ENCODE assay signal across 5 cellular contexts in genomic region chr7:105710720-105711119, GRCh38.
A peak's percentile ranks its signal among the peaks of the same experiment; 100 is the strongest.
DNase-seq lines count a peak whose midpoint lies in the region; ATAC-seq, FAIRE-seq and TF ChIP-seq lines count a peak whose summit lies in the region.
"Not testable (repeated sequence)": the region's sequence is repeated elsewhere in the genome, so short reads cannot be mapped to it uniquely, and the experiment has no call there.

No MANE protein-coding gene starts in this region.

- H3K27ac Mint-ChIP-seq in endodermal cell; endothelial cell (ENCODE audit: unreplicated experiment): not testable (repeated sequence)
- H3K27ac Mint-ChIP-seq in osteocyte (ENCODE audit: unreplicated experiment), result peak overlapping the region; percentile 45

- TF ChIP-seq EP300 in K562 (IDR thresholded peaks at IDR 0.05; ENCODE audit: low read length), result not testable (repeated sequence)

- not testable (repeated sequence) for DNase-seq in K562 (ENCODE audit: extremely low read depth in 1 of 4, low spot score in 3 of 4); endodermal cell; endothelial cell (ENCODE audit: low spot score); osteocyte (ENCODE audit: extremely low spot score, unreplicated experiment)

- H3K36me3 Mint-ChIP-seq in endodermal cell (ENCODE audit: low read depth) (peaks cover 80% of the 10 kb centered on the region), endothelial cell (ENCODE audit: low read depth, unreplicated experiment) (peaks cover 42% of the 10 kb centered on the region), osteocyte (ENCODE audit: unreplicated experiment) (peaks cover 17% of the 10 kb centered on the region)

- not testable (repeated sequence) for H3K79me2 ChIP-seq in K562 (ENCODE audit: control insufficient read depth, insufficient read depth, low read length)

- CTCF ChIA-PET in K562 (lab: Yijun Ruan, JAX; ENCODE audit: low intra/inter-chr PET ratio), result not testable (repeated sequence)

- H3K4me1 Mint-ChIP-seq in endodermal cell; endothelial cell (ENCODE audit: unreplicated experiment): not testable (repeated sequence)
- peaks cover 22% of the 10 kb centered on the region for H3K4me1 Mint-ChIP-seq in osteocyte (ENCODE audit: unreplicated experiment)

- not testable (repeated sequence) for H3K36me3 ChIP-seq in BLaER1; K562 (ENCODE audit: control insufficient read depth, insufficient read depth, low read length)
- peaks cover 26% of the 10 kb centered on the region for H3K36me3 ChIP-seq in endodermal cell (ENCODE audit: control insufficient read depth, insufficient read depth, low read length)

- POLR2A ChIA-PET in K562 (lab: Yijun Ruan, JAX), result not testable (repeated sequence)

- not testable (repeated sequence) for TF ChIP-seq RAD21 in K562 (CRISPR knock-in tag; conservative IDR thresholded peaks at IDR 0.05 in 1 of 2, IDR thresholded peaks at IDR 0.05 in 1 of 2)

- not testable (repeated sequence) for H3K27ac ChIP-seq in BLaER1; K562 (ENCODE audit: extremely low read depth, low read depth, low read length); endodermal cell (ENCODE audit: low read depth, low read length)

- H3K9me3 Mint-ChIP-seq in endodermal cell, result peaks cover 55% of the 10 kb centered on the region
- H3K9me3 Mint-ChIP-seq in endothelial cell (ENCODE audit: unreplicated experiment), result peaks cover 27% of the 10 kb centered on the region
- not testable (repeated sequence) for H3K9me3 Mint-ChIP-seq in osteocyte (ENCODE audit: unreplicated experiment)

- not testable (repeated sequence) for H3K4me3 Mint-ChIP-seq in endodermal cell; osteocyte (ENCODE audit: unreplicated experiment)
- H3K4me3 Mint-ChIP-seq in endothelial cell (ENCODE audit: unreplicated experiment), result peak overlapping the region; percentile 24

- intact Hi-C loops in K562 (cut with micrococcal nuclease), result not testable (repeated sequence)

- 0% methylated on average over 4 of the region's 4 CpGs for WGBS in K562 (ENCODE audit: insufficient coverage, low coverage, missing lambda C conversion rate)
- WGBS in endodermal cell (ENCODE audit: insufficient coverage in 1 of 2, insufficient read length in 1 of 2), 2 experiments, result 91 to 94% methylated on average over 2 to 4 of the region's 4 CpGs

- not testable (repeated sequence) for H3K4me2 ChIP-seq in BLaER1; K562 (ENCODE audit: insufficient read depth, low read length)

- 0 out of 2 replicates have a peak overlapping the region, but pooled peaks have one; percentile 42 for H3K4me3 ChIP-seq in BLaER1
- not testable (repeated sequence) for H3K4me3 ChIP-seq in K562
- peak overlapping the region; percentile 68 for H3K4me3 ChIP-seq in endodermal cell (ENCODE audit: low read length)

- H3K4me1 ChIP-seq in BLaER1, result peaks cover 10% of the 10 kb centered on the region
- H3K4me1 ChIP-seq in K562 (replicated peaks in 1 of 2; ENCODE audit: control insufficient read depth in 2 of 2, insufficient read depth in 2 of 2, low read length in 2 of 2); endodermal cell (ENCODE audit: control insufficient read depth, insufficient read depth, low read length): not testable (repeated sequence)

- H3K27me3 Mint-ChIP-seq in endodermal cell (ENCODE audit: insufficient read depth); endothelial cell (ENCODE audit: unreplicated experiment); osteocyte (ENCODE audit: unreplicated experiment): not testable (repeated sequence)

- not testable (repeated sequence) for FAIRE-seq in K562 (lab: Jason Lieb, UNC)

- H3K27me3 ChIP-seq in BLaER1; K562 (ENCODE audit: control insufficient read depth in 2 of 2, insufficient read depth in 2 of 2, low read length in 2 of 2); endodermal cell (ENCODE audit: control insufficient read depth, insufficient read depth, low read length, poor library complexity, severe bottlenecking): not testable (repeated sequence)

- not testable (repeated sequence) for BruUV-seq in K562 (replicated peaks; lab: Mats Ljungman, UMichigan)

- H3K9ac ChIP-seq in BLaER1; K562 (ENCODE audit: insufficient read depth in 1 of 2, low read depth in 2 of 2, low read length in 2 of 2); endodermal cell (ENCODE audit: extremely low read depth, low read length, poor library complexity, severe bottlenecking): not testable (repeated sequence)

- H3K9me3 ChIP-seq in BLaER1 (peaks cover 53% of the 10 kb centered on the region), K562 (replicated peaks; ENCODE audit: control insufficient read depth, insufficient read depth, low read depth, low read length) (peaks cover 13% of the 10 kb centered on the region; the same call in 1 of the 2 replicates), endodermal cell (ENCODE audit: control insufficient read depth, low read length) (peaks cover 55% of the 10 kb centered on the region)

- not testable (repeated sequence) for ATAC-seq in K562

- not testable (repeated sequence) for TF ChIP-seq POLR2A in K562 (conservative IDR thresholded peaks at IDR 0.05)

- H3K9me1 ChIP-seq in K562 (ENCODE audit: control insufficient read depth, insufficient read depth, low read length), result not testable (repeated sequence)

- not testable (repeated sequence) for H4K20me1 ChIP-seq in BLaER1; K562 (replicated peaks; ENCODE audit: control insufficient read depth, insufficient read depth, low read length)

- in situ Hi-C loops in K562 (cut with MboI), result not testable (repeated sequence)

- TF ChIP-seq CTCF in K562 (IDR thresholded peaks at IDR 0.05 in 2 of 3, conservative IDR thresholded peaks at IDR 0.05 in 1 of 3; ENCODE audit: insufficient read depth in 2 of 3, low read depth in 1 of 3, low read length in 3 of 3); endodermal cell (conservative IDR thresholded peaks at IDR 0.05); endothelial cell (IDR thresholded peaks at IDR 0.05; ENCODE audit: unreplicated experiment); osteocyte (IDR thresholded peaks at IDR 0.05): not testable (repeated sequence)

- not testable (repeated sequence) for H2AFZ ChIP-seq in K562 (ENCODE audit: low read depth, low read length)

TF ChIP-seq in K562, 482 proteins besides CTCF, POLR2A, EP300 and RAD21:
- peak; percentile 66; the same call in 1 of the 2 replicates for TF ChIP-seq CBX5 (IDR thresholded peaks at IDR 0.05; ENCODE audit: borderline replicate concordance, low read depth)
- TF ChIP-seq ZNF431 (CRISPR knock-in tag; IDR thresholded peaks at IDR 0.05), result peak; percentile 100
- TF ChIP-seq ZFP36 (IDR thresholded peaks at IDR 0.05; ENCODE audit: low read depth, low read length, partially characterized antibody), result peak; percentile 61
- peak; percentile 31 for TF ChIP-seq ZNF280A (IDR thresholded peaks at IDR 0.05; ENCODE audit: low read depth, partially characterized antibody)
- peak; percentile 63 for TF ChIP-seq ZNF766 (CRISPR knock-in tag; conservative IDR thresholded peaks at IDR 0.05)
- 0 out of 2 replicates have a peak, but pooled peaks have one; percentile 27 for TF ChIP-seq TRIM28 (IDR thresholded peaks at IDR 0.05)
